In the genomic region with DNA sequence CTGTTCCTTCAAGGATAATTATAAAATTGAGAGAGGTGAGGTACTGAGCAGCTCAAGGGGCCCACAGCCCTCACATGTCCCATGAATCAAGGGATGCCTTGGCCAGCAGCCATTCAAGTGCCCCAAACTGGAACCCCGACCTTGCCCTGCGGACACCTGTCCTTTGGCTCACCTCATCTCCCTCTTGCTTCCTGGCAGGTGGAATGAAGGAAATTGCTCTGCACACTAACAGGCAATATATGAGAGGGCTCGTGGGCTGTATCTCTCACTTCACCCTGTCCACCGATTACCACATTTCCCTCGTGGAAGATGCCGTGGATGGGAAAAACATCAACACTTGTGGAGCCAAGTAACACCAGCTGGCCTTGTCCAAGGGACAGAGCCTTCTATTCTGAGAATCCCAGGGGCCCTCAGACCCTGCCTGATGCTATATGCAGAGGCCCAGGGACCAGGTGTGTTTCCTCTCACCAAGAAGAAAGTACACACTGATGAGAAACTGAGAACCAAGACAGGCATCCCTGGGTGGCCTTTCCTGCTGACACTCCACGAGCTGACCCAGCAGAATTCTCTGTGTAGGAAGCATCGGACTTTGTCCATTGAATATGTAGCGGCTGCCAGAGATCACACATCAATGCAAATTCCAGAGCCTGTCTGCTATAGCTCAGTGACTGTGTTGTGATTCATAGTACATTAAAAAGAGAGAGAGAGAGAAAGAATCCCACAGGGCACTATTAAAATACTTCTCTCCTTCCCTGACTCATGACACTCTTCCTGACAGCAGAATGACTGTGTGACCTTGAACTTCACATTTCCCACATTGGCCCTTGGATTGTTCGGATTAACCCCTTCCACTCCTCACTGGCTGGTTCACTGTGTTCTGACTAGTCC, we compare ENCODE assay signal across 10 cellular contexts.
DNase-seq lines count a peak whose midpoint lies in the region; ATAC-seq and TF ChIP-seq lines count a peak whose summit lies in the region.
"Had no signal": no experiment of that assay in that cellular context is flagged by ENCODE, and none has a peak within 500 bp of the region (broad histone marks: within the 10 kb centered on the region; RNA-seq: fewer than 3 reads in every experiment).

No MANE protein-coding gene starts in this region.

- 54 to 71% methylated on average over 10 of the region's 10 CpGs for WGBS in thyroid gland, 2 donors

- no peak overlapping the region for H3K4me3 ChIP-seq in thyroid gland (replicated peaks in 1 of 3)

- POLR2A ChIA-PET in MCF 10A (lab: Yijun Ruan, JAX), result interaction anchor here (0.7 to 3.3 kb wide), 9 partner anchors 16 to 408 kb away, joined by 3 to 18 read pairs (median 4); no protein-coding TSS in a partner anchor

- H3K36me3 Mint-ChIP-seq in MCF 10A (ENCODE audit: insufficient read depth, unreplicated experiment) (peaks cover 5% of the 10 kb centered on the region), glutamatergic neuron (ENCODE audit: unreplicated experiment) (no peaks in the 10 kb centered on the region)
- no peaks in the 10 kb centered on the region for H3K36me3 Mint-ChIP-seq in stimulated activated memory B cell treated with anti-CD40 and anti-IgM and Interleukin-4, amounts not matched to agents 10 μg/mL and 1 μg/mL and 100 μg/mL, for 72 hours

- H3K9me3 Mint-ChIP-seq in MCF 10A (ENCODE audit: unreplicated experiment), result no peaks in the 10 kb centered on the region
- peaks cover 5% of the 10 kb centered on the region for H3K9me3 Mint-ChIP-seq in stimulated activated memory B cell treated with anti-CD40 and anti-IgM and Interleukin-4, amounts not matched to agents 10 μg/mL and 1 μg/mL and 100 μg/mL, for 72 hours
- H3K9me3 Mint-ChIP-seq in glutamatergic neuron (ENCODE audit: unreplicated experiment), result peaks cover 3% of the 10 kb centered on the region

- intact Hi-C loops in MCF 10A (cut with micrococcal nuclease) (no loop called here), thyroid gland (cut with DNase I) (no loop called here)

- TSS peak; percentile 49 for BruUV-seq in MCF 10A (replicated peaks; lab: Mats Ljungman, UMichigan)

- H3K27ac ChIP-seq in thyroid gland, result peak overlapping the region in 2 of 3 donors; percentile 20 to 35

- no peaks in the 10 kb centered on the region for H3K9me3 ChIP-seq in thyroid gland

- no peak for TF ChIP-seq POLR2A in thyroid gland (IDR thresholded peaks at IDR 0.05)

- no peaks in the 10 kb centered on the region for H3K27me3 ChIP-seq in thyroid gland

- DNase-seq in HPDE6-E6E7 (ENCODE audit: extremely low spot score) (peak; percentile 63), MCF 10A (ENCODE audit: unreplicated experiment) (peak; percentile 81), left lobe of liver (ENCODE audit: low spot score) (no peak), thyroid gland (no peak), glutamatergic neuron (no peak), NCI-H2196 treated with DMSO at 0.1 percent for 48 hours (lab: John Stamatoyannopoulos, UW; ENCODE audit: unreplicated experiment) (no peak), NCI-H1092 (lab: John Stamatoyannopoulos, UW) (no peak)
- DNase-seq: activated CD8-positive, alpha-beta T cell treated with anti-CD3 and anti-CD28 coated beads, Interleukin-2, amount 10 ng/mL, durations not matched to agents 7 days and 5 days; NCI-H2227 treated with DMSO at 0.1 percent for 48 hours had no signal

- CTCF ChIA-PET in MCF 10A (lab: Yijun Ruan, JAX), result interaction anchor here (0.8 to 3.6 kb wide), 8 partner anchors 10 to 345 kb away, joined by 3 to 20 read pairs (median 6); no protein-coding TSS in a partner anchor

- H3K27ac Mint-ChIP-seq in MCF 10A (ENCODE audit: low read depth, unreplicated experiment) (no peak overlapping the region), glutamatergic neuron (ENCODE audit: unreplicated experiment) (no peak overlapping the region)
- H3K27ac Mint-ChIP-seq in stimulated activated memory B cell treated with anti-CD40 and anti-IgM and Interleukin-4, amounts not matched to agents 10 μg/mL and 1 μg/mL and 100 μg/mL, for 72 hours, result no peak overlapping the region
- H3K27ac Mint-ChIP-seq: activated CD8-positive, alpha-beta T cell treated with anti-CD3 and anti-CD28 coated beads, Interleukin-2, amount 10 ng/mL, durations not matched to agents 7 days and 5 days had no signal

- H3K4me3 Mint-ChIP-seq in MCF 10A (ENCODE audit: unreplicated experiment) (no peak overlapping the region), glutamatergic neuron (ENCODE audit: unreplicated experiment) (no peak overlapping the region)
- H3K4me3 Mint-ChIP-seq in stimulated activated memory B cell treated with anti-CD40 and anti-IgM and Interleukin-4, amounts not matched to agents 10 μg/mL and 1 μg/mL and 100 μg/mL, for 72 hours, result no peak overlapping the region
- H3K4me3 Mint-ChIP-seq: activated CD8-positive, alpha-beta T cell treated with anti-CD3 and anti-CD28 coated beads, Interleukin-2, amount 10 ng/mL, durations not matched to agents 7 days and 5 days had no signal

- no peaks in the 10 kb centered on the region for H3K36me3 ChIP-seq in thyroid gland

- no peaks in the 10 kb centered on the region for H3K27me3 Mint-ChIP-seq in MCF 10A (ENCODE audit: insufficient read depth, unreplicated experiment)
- peaks cover 32% of the 10 kb centered on the region for H3K27me3 Mint-ChIP-seq in stimulated activated memory B cell treated with anti-CD40 and anti-IgM and Interleukin-4, amounts not matched to agents 10 μg/mL and 1 μg/mL and 100 μg/mL, for 72 hours
- peaks cover 2% of the 10 kb centered on the region for H3K27me3 Mint-ChIP-seq in glutamatergic neuron (ENCODE audit: unreplicated experiment)

- ATAC-seq in left lobe of liver, result peak; percentile 84
- ATAC-seq in stimulated activated memory B cell treated with anti-CD40 and anti-IgM and Interleukin-4, amounts not matched to agents 10 μg/mL and 1 μg/mL and 100 μg/mL, for 72 hours, result no peak
- ATAC-seq: activated CD8-positive, alpha-beta T cell treated with anti-CD3 and anti-CD28 coated beads, Interleukin-2, amount 10 ng/mL, durations not matched to agents 7 days and 5 days had no signal

- TF ChIP-seq CTCF in MCF 10A (IDR thresholded peaks at IDR 0.05; ENCODE audit: unreplicated experiment) (no peak), thyroid gland (IDR thresholded peaks at IDR 0.05) (no peak), glutamatergic neuron (IDR thresholded peaks at IDR 0.05; ENCODE audit: partially characterized antibody, unreplicated experiment) (no peak)

- H3K4me1 Mint-ChIP-seq in MCF 10A (ENCODE audit: insufficient read depth, unreplicated experiment) (peaks cover 14% of the 10 kb centered on the region), glutamatergic neuron (ENCODE audit: low read depth, unreplicated experiment) (peaks cover 7% of the 10 kb centered on the region)
- no peaks in the 10 kb centered on the region for H3K4me1 Mint-ChIP-seq in stimulated activated memory B cell treated with anti-CD40 and anti-IgM and Interleukin-4, amounts not matched to agents 10 μg/mL and 1 μg/mL and 100 μg/mL, for 72 hours

- H3K4me1 ChIP-seq in thyroid gland, result peaks cover 31 to 55% of the 10 kb centered on the region in 2 donors

Comparison
In these comparisons a context has a peak if more than half of its experiments do, and no peak if none do; other contexts are left out.
1. DNase-seq: peak in HPDE6-E6E7 (single experiment) and MCF 10A (single experiment); none in left lobe of liver (single experiment), thyroid gland (0 of 2), glutamatergic neuron (single experiment), NCI-H2196 treated with DMSO at 0.1 percent for 48 hours (single experiment) and NCI-H1092 (single experiment).